ENCODE assay signal across 1 cellular context in the genomic region with DNA sequence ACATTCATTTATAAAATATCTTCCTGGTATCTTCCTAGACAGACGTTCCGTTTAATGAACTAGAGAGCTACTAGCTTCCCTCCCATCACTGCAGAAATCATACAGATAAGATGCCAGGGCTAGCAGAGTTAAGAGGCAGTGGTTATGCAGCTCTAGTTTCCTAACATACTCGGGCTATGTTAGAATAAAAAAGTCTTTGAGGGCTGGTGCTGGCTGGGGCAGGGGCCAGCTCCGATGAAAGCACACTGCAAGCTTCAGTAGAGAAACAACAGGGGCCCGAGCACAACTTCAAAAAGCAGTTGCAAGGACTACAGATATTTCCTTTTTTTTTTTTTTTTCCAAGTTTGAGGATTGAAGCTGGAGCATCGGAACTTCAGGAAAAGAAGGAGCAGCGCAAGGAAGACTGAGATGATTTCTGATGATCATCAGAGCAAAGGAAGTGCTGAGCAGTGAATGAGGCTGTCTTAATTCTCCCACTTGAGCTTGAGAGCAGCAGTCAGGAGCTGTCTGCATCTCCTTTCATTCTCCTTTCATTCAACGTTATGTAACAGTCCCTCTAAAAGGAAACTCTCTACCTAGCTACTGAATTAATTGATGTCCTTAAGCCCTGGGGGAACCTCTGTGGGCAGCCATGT.
TF ChIP-seq lines count a peak whose summit lies in the region.

No MANE protein-coding gene starts in this region.

TF ChIP-seq in H1, 55 proteins besides CTCF, POLR2A, EP300 and RAD21 (continued from another document):
- TF ChIP-seq, protein P1, sequence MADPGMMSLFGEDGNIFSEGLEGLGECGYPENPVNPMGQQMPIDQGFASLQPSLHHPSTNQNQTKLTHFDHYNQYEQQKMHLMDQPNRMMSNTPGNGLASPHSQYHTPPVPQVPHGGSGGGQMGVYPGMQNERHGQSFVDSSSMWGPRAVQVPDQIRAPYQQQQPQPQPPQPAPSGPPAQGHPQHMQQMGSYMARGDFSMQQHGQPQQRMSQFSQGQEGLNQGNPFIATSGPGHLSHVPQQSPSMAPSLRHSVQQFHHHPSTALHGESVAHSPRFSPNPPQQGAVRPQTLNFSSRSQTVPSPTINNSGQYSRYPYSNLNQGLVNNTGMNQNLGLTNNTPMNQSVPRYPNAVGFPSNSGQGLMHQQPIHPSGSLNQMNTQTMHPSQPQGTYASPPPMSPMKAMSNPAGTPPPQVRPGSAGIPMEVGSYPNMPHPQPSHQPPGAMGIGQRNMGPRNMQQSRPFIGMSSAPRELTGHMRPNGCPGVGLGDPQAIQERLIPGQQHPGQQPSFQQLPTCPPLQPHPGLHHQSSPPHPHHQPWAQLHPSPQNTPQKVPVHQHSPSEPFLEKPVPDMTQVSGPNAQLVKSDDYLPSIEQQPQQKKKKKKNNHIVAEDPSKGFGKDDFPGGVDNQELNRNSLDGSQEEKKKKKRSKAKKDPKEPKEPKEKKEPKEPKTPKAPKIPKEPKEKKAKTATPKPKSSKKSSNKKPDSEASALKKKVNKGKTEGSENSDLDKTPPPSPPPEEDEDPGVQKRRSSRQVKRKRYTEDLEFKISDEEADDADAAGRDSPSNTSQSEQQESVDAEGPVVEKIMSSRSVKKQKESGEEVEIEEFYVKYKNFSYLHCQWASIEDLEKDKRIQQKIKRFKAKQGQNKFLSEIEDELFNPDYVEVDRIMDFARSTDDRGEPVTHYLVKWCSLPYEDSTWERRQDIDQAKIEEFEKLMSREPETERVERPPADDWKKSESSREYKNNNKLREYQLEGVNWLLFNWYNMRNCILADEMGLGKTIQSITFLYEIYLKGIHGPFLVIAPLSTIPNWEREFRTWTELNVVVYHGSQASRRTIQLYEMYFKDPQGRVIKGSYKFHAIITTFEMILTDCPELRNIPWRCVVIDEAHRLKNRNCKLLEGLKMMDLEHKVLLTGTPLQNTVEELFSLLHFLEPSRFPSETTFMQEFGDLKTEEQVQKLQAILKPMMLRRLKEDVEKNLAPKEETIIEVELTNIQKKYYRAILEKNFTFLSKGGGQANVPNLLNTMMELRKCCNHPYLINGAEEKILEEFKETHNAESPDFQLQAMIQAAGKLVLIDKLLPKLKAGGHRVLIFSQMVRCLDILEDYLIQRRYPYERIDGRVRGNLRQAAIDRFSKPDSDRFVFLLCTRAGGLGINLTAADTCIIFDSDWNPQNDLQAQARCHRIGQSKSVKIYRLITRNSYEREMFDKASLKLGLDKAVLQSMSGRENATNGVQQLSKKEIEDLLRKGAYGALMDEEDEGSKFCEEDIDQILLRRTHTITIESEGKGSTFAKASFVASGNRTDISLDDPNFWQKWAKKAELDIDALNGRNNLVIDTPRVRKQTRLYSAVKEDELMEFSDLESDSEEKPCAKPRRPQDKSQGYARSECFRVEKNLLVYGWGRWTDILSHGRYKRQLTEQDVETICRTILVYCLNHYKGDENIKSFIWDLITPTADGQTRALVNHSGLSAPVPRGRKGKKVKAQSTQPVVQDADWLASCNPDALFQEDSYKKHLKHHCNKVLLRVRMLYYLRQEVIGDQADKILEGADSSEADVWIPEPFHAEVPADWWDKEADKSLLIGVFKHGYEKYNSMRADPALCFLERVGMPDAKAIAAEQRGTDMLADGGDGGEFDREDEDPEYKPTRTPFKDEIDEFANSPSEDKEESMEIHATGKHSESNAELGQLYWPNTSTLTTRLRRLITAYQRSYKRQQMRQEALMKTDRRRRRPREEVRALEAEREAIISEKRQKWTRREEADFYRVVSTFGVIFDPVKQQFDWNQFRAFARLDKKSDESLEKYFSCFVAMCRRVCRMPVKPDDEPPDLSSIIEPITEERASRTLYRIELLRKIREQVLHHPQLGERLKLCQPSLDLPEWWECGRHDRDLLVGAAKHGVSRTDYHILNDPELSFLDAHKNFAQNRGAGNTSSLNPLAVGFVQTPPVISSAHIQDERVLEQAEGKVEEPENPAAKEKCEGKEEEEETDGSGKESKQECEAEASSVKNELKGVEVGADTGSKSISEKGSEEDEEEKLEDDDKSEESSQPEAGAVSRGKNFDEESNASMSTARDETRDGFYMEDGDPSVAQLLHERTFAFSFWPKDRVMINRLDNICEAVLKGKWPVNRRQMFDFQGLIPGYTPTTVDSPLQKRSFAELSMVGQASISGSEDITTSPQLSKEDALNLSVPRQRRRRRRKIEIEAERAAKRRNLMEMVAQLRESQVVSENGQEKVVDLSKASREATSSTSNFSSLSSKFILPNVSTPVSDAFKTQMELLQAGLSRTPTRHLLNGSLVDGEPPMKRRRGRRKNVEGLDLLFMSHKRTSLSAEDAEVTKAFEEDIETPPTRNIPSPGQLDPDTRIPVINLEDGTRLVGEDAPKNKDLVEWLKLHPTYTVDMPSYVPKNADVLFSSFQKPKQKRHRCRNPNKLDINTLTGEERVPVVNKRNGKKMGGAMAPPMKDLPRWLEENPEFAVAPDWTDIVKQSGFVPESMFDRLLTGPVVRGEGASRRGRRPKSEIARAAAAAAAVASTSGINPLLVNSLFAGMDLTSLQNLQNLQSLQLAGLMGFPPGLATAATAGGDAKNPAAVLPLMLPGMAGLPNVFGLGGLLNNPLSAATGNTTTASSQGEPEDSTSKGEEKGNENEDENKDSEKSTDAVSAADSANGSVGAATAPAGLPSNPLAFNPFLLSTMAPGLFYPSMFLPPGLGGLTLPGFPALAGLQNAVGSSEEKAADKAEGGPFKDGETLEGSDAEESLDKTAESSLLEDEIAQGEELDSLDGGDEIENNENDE (IDR thresholded peaks at IDR 0.05; ENCODE audit: insufficient replicate concordance, low read length) = no peak
- TF ChIP-seq SRF (IDR thresholded peaks at IDR 0.05; ENCODE audit: low read depth, low read length) (no peak), CEBPB (IDR thresholded peaks at IDR 0.05; ENCODE audit: low read depth, low read length) (no peak), CHD1 (IDR thresholded peaks at IDR 0.05; ENCODE audit: low read depth, low read length) (no peak), CREB1 (IDR thresholded peaks at IDR 0.05) (no peak), POU5F1 (IDR thresholded peaks at IDR 0.05; ENCODE audit: low read depth, low read length) (no peak), MAFK (IDR thresholded peaks at IDR 0.05; ENCODE audit: low read depth, low read length) (no peak), NRF1 (IDR thresholded peaks at IDR 0.05; ENCODE audit: low read depth, low read length) (no peak), CBX8 (IDR thresholded peaks at IDR 0.05; ENCODE audit: borderline replicate concordance, low read depth, low read length) (no peak), GABPA (IDR thresholded peaks at IDR 0.05; ENCODE audit: borderline replicate concordance, insufficient read depth, low read length) (no peak), SP4 (IDR thresholded peaks at IDR 0.05; ENCODE audit: low read length) (no peak), TBP (IDR thresholded peaks at IDR 0.05; ENCODE audit: low read depth, low read length) (no peak), KDM1A (IDR thresholded peaks at IDR 0.05; ENCODE audit: borderline replicate concordance, low read length) (no peak), POLR2AphosphoS5 (IDR thresholded peaks at IDR 0.05; ENCODE audit: low read depth, low read length) (no peak)
